Comparison of ENCODE assay signal across 27 cellular contexts in genomic region chr2:138723588-138723987, GRCh38. TPM values are rescaled to one million over a fixed set of nuclear protein-coding genes. Genes with fewer than 3 reads are reported as not detected.
"Had no signal": no experiment of that assay in that cellular context is flagged by ENCODE, and none has a peak within 500 bp of the region (broad histone marks: within the 10 kb centered on the region; RNA-seq: fewer than 3 reads in every experiment).

No MANE protein-coding gene starts in this region.

- H3K36me3 Mint-ChIP-seq: activated naive CD4-positive, alpha-beta T cell treated with anti-CD3 and anti-CD28 coated beads, Interleukin-2, amount 50 U/mL, for 24 hours; brain had no signal

- H3K27ac Mint-ChIP-seq: activated CD8-positive, alpha-beta T cell treated with anti-CD3 and anti-CD28 coated beads for 36 hours; activated naive CD4-positive, alpha-beta T cell treated with anti-CD3 and anti-CD28 coated beads, Interleukin-2, amount 50 U/mL, for 24 hours; activated naive CD8-positive, alpha-beta T cell treated with anti-CD3 and anti-CD28 coated beads, Interleukin-2, amount 50 U/mL, for 24 hours; activated T-cell treated with anti-CD3 and anti-CD28 coated beads, Interleukin-2, amount 50 U/mL, for 24 hours; activated T-helper 1 cell treated with anti-CD3 and anti-CD28 coated beads, Interleukin-12 subunit alpha, Interleukin-12 subunit beta, Interleukin-2, Interleukin-4 antibody, amounts not matched to agents 30 ng/mL and 10 ng/mL and 1 ng/mL, durations not matched to agents 14 hours and 24 hours and 36 hours had no signal

- DNase-seq: activated CD4-positive, alpha-beta T cell treated with anti-CD3 and anti-CD28 coated beads for 4 hours; activated CD8-positive, alpha-beta memory T cell treated with anti-CD3 and anti-CD28 coated beads, Interleukin-2, amount 50 U/mL, for 48 hours; activated CD8-positive, alpha-beta T cell treated with anti-CD3 and anti-CD28 coated beads for 36 hours; activated effector memory CD4-positive, alpha-beta T cell treated with Interleukin-2 at 50 U/mL for 16 hours; activated naive CD4-positive, alpha-beta T cell; activated naive CD8-positive, alpha-beta T cell treated with anti-CD3 and anti-CD28 coated beads, Interleukin-2, amount 50 U/mL, for 24 hours; activated T-cell treated with anti-CD3 and anti-CD28 coated beads, Interleukin-2, amount 50 U/mL, for 24 hours; amygdala; Karpas-422; MM.1S; NCI-H1105; NCI-H1436; NCI-H1694 treated with DMSO at 0.1 percent for 48 hours; NCI-H2029 treated with DMSO at 0.1 percent for 48 hours; NCI-H446 treated with DMSO at 0.1 percent for 48 hours; NCI-H526 treated with DMSO at 0.1 percent for 48 hours; NCI-H82; SK-N-SH; T-helper 1 cell had no signal

- H3K9ac ChIP-seq: SK-N-SH had no signal

- H3K4me1 Mint-ChIP-seq: activated naive CD4-positive, alpha-beta T cell treated with anti-CD3 and anti-CD28 coated beads, Interleukin-2, amount 50 U/mL, for 24 hours; activated naive CD8-positive, alpha-beta T cell treated with anti-CD3 and anti-CD28 coated beads, Interleukin-2, amount 50 U/mL, for 24 hours had no signal

- H3K4me2 ChIP-seq: SK-N-SH had no signal

- H3K27me3 Mint-ChIP-seq: activated naive CD8-positive, alpha-beta T cell treated with anti-CD3 and anti-CD28 coated beads, Interleukin-2, amount 50 U/mL, for 24 hours; activated T-cell treated with anti-CD3 and anti-CD28 coated beads, Interleukin-2, amount 50 U/mL, for 24 hours had no signal

- ATAC-seq: activated CD4-positive, CD25-positive, alpha-beta regulatory T cell treated with anti-CD3 and anti-CD28 coated beads, Interleukin-2, amount 50 U/mL, for 24 hours; activated CD8-positive, alpha-beta T cell treated with anti-CD3 and anti-CD28 coated beads for 36 hours; activated naive CD8-positive, alpha-beta T cell treated with anti-CD3 and anti-CD28 coated beads, Interleukin-2, amount 50 U/mL, for 24 hours; K562 had no signal

- H3K9me3 ChIP-seq: SK-N-SH had no signal

- H3K9me3 Mint-ChIP-seq: activated CD8-positive, alpha-beta T cell treated with anti-CD3 and anti-CD28 coated beads for 36 hours; activated naive CD4-positive, alpha-beta T cell treated with anti-CD3 and anti-CD28 coated beads, Interleukin-2, amount 50 U/mL, for 24 hours; activated naive CD8-positive, alpha-beta T cell treated with anti-CD3 and anti-CD28 coated beads, Interleukin-2, amount 50 U/mL, for 24 hours; activated T-cell treated with anti-CD3 and anti-CD28 coated beads, Interleukin-2, amount 50 U/mL, for 24 hours; activated T-helper 1 cell treated with anti-CD3 and anti-CD28 coated beads, Interleukin-12 subunit alpha, Interleukin-12 subunit beta, Interleukin-2, Interleukin-4 antibody, amounts not matched to agents 30 ng/mL and 10 ng/mL and 1 ng/mL, durations not matched to agents 14 hours and 24 hours and 36 hours; brain had no signal

- H3K4me3 ChIP-seq: K562 had no signal

- H3K4me3 Mint-ChIP-seq: activated CD8-positive, alpha-beta T cell treated with anti-CD3 and anti-CD28 coated beads for 36 hours; activated naive CD4-positive, alpha-beta T cell treated with anti-CD3 and anti-CD28 coated beads, Interleukin-2, amount 50 U/mL, for 24 hours; activated naive CD8-positive, alpha-beta T cell treated with anti-CD3 and anti-CD28 coated beads, Interleukin-2, amount 50 U/mL, for 24 hours; activated T-cell treated with anti-CD3 and anti-CD28 coated beads, Interleukin-2, amount 50 U/mL, for 24 hours; activated T-helper 1 cell treated with anti-CD3 and anti-CD28 coated beads, Interleukin-12 subunit alpha, Interleukin-12 subunit beta, Interleukin-2, Interleukin-4 antibody, amounts not matched to agents 30 ng/mL and 10 ng/mL and 1 ng/mL, durations not matched to agents 14 hours and 24 hours and 36 hours; brain had no signal

RNA-seq across cellular contexts. Expression of gene NXPH2, which starts 56.6 kb away (rescaled TPM):
- total RNA-seq: activated CD8-positive, alpha-beta T cell treated with anti-CD3 and anti-CD28 coated beads for 36 hours; activated T-helper 1 cell treated with anti-CD3 and anti-CD28 coated beads, Interleukin-12 subunit alpha, Interleukin-12 subunit beta, Interleukin-2, Interleukin-4 antibody, amounts not matched to agents 30 ng/mL and 10 ng/mL and 1 ng/mL, durations not matched to agents 14 hours and 24 hours and 36 hours; K562; OCI-LY7; RPMI7951; T-helper 2 cell treated with Interferon-gamma antibody and Interleukin-4, amounts not matched to agents 100 ng/mL and 5 ng/mL, for 36 hours had no signal
- polyA plus RNA-seq: K562, SK-N-SH had no signal
